12 cellular contexts compared by ENCODE assay signal in genomic region chr17:79044462-79044861, GRCh38. TPM values are rescaled to one million over a fixed set of nuclear protein-coding genes. Genes with fewer than 3 reads are reported as not detected.
A peak's percentile ranks its signal among the peaks of the same experiment; 100 is the strongest.
DNase-seq lines count a peak whose midpoint lies in the region; ATAC-seq and TF ChIP-seq lines count a peak whose summit lies in the region.
"Had no signal": no experiment of that assay in that cellular context is flagged by ENCODE, and none has a peak within 500 bp of the region (broad histone marks: within the 10 kb centered on the region; RNA-seq: fewer than 3 reads in every experiment).

No MANE protein-coding gene starts in this region.

- intact Hi-C loops in left ventricle myocardium superior (cut with micrococcal nuclease): no loop called here
- intact Hi-C loops in heart left ventricle (cut with DNase I): loop anchor here in 4 of 10 donors (5.0 to 10.0 kb wide), 2 partner anchors 52 to 350 kb away; no protein-coding TSS in a partner anchor
- intact Hi-C loops in sigmoid colon (cut with DNase I): no loop called here

- H3K36me3 ChIP-seq in heart left ventricle (peaks cover 0 to 21% (median 5%) of the 10 kb centered on the region in 9 donors), sigmoid colon (peaks cover 0 to 16% (median 2%) of the 10 kb centered on the region in 4 donors), upper lobe of left lung (peaks cover 0 to 21% (median 2%) of the 10 kb centered on the region in 4 donors)
- H3K36me3 ChIP-seq: BLaER1 treated with 17β-estradiol and CSF1 and Interleukin-3, amounts not matched to agents 10 nM and 100 nM; HAP-1 had no signal

- no peak overlapping the region for H3K27ac Mint-ChIP-seq in chondrocyte (ENCODE audit: unreplicated experiment)
- H3K27ac Mint-ChIP-seq: CD4-positive, CD25-positive, alpha-beta regulatory T cell had no signal

- peaks cover 5% of the 10 kb centered on the region for H3K36me3 Mint-ChIP-seq in chondrocyte (ENCODE audit: low read depth)
- H3K36me3 Mint-ChIP-seq: CD4-positive, CD25-positive, alpha-beta regulatory T cell had no signal

- no peaks in the 10 kb centered on the region for H3K27me3 ChIP-seq in heart left ventricle
- H3K27me3 ChIP-seq in sigmoid colon: no peaks in the 10 kb centered on the region
- no peaks in the 10 kb centered on the region for H3K27me3 ChIP-seq in upper lobe of left lung
- H3K27me3 ChIP-seq: BLaER1 treated with 17β-estradiol and CSF1 and Interleukin-3, amounts not matched to agents 10 nM and 100 nM had no signal

- H3K4me3 ChIP-seq in heart left ventricle (no peak overlapping the region), sigmoid colon (no peak overlapping the region), upper lobe of left lung (no peak overlapping the region)
- H3K4me3 ChIP-seq: BLaER1 treated with 17β-estradiol and CSF1 and Interleukin-3, amounts not matched to agents 10 nM and 100 nM; HAP-1 had no signal

- no peaks in the 10 kb centered on the region for H3K9me3 Mint-ChIP-seq in chondrocyte (ENCODE audit: low read depth)

- peaks cover 15% of the 10 kb centered on the region for H3K27me3 Mint-ChIP-seq in chondrocyte (ENCODE audit: low read depth)
- H3K27me3 Mint-ChIP-seq: CD4-positive, CD25-positive, alpha-beta regulatory T cell had no signal

- H3K4me1 Mint-ChIP-seq in chondrocyte (ENCODE audit: low read depth): peaks cover 7% of the 10 kb centered on the region

- H3K27ac ChIP-seq in heart left ventricle (no peak overlapping the region), sigmoid colon (no peak overlapping the region), upper lobe of left lung (no peak overlapping the region)
- H3K27ac ChIP-seq: BLaER1 treated with 17β-estradiol and CSF1 and Interleukin-3, amounts not matched to agents 10 nM and 100 nM had no signal

- TF ChIP-seq POLR2A in heart left ventricle (IDR thresholded peaks at IDR 0.05): no peak
- TF ChIP-seq POLR2A in sigmoid colon (IDR thresholded peaks at IDR 0.05): no peak
- TF ChIP-seq POLR2A in upper lobe of left lung (IDR thresholded peaks at IDR 0.05): no peak

- no peak for TF ChIP-seq EP300 in sigmoid colon (IDR thresholded peaks at IDR 0.05)
- no peak for TF ChIP-seq EP300 in upper lobe of left lung (IDR thresholded peaks at IDR 0.05)

- ATAC-seq in left ventricle myocardium superior (no peak), heart left ventricle (no peak), HG03108 (IDR thresholded peaks at IDR 0.05; ENCODE audit: unreplicated experiment) (no peak), upper lobe of left lung (ENCODE audit: low FRiP score in 2 of 2) (no peak)

- TF ChIP-seq CTCF in heart left ventricle (IDR thresholded peaks at IDR 0.05) (no peak), chondrocyte (IDR thresholded peaks at IDR 0.05) (no peak), sigmoid colon (IDR thresholded peaks at IDR 0.05) (no peak), upper lobe of left lung (IDR thresholded peaks at IDR 0.05) (no peak)

- WGBS in heart left ventricle, 4 donors: 90 to 94% (median 93%) methylated on average over 7 to 11 of the region's 11 CpGs
- WGBS in sigmoid colon, 2 donors: 92 to 93% methylated on average over 11 of the region's 11 CpGs
- 92% methylated on average over 11 of the region's 11 CpGs for WGBS in upper lobe of left lung, 2 donors

- H3K4me1 ChIP-seq in heart left ventricle: peaks cover 6 to 47% (median 24%) of the 10 kb centered on the region in 12 donors
- peaks cover 0 to 15% (median 7%) of the 10 kb centered on the region in 4 donors for H3K4me1 ChIP-seq in sigmoid colon
- H3K4me1 ChIP-seq in upper lobe of left lung: peaks cover 0 to 9% (median 5%) of the 10 kb centered on the region in 4 donors

- H3K9me3 ChIP-seq in heart left ventricle (no peaks in the 10 kb centered on the region), sigmoid colon (no peaks in the 10 kb centered on the region), upper lobe of left lung (no peaks in the 10 kb centered on the region)
- H3K9me3 ChIP-seq: BLaER1 treated with 17β-estradiol and CSF1 and Interleukin-3, amounts not matched to agents 10 nM and 100 nM; HAP-1 had no signal

- DNase-seq in left ventricle myocardium superior (peak; percentile 19), heart left ventricle (no peak), chondrocyte (ENCODE audit: low spot score) (peak; percentile 90), sigmoid colon (peak; percentile 44), NCI-H1417 (lab: John Stamatoyannopoulos, UW) (no peak), upper lobe of left lung (no peak)
- DNase-seq: ACHN; CD4-positive, CD25-positive, alpha-beta regulatory T cell; DMS 273 treated with DMSO at 0.1 percent for 48 hours had no signal

- no peak overlapping the region for H3K4me3 Mint-ChIP-seq in chondrocyte (ENCODE audit: unreplicated experiment)
- H3K4me3 Mint-ChIP-seq: CD4-positive, CD25-positive, alpha-beta regulatory T cell had no signal

RNA-seq across cellular contexts. Expression of gene C1QTNF1, which starts 20.5 kb away (rescaled TPM):
- total RNA-seq in left ventricle myocardium superior (247 TPM), heart left ventricle (100 to 1,000 TPM in 4 of 9 donors, 10 to 100 TPM in 5; 37.0 to 406 (median 66.2) TPM), chondrocyte (74.7 to 96.2 TPM (median 74.9 TPM) in 3 replicates), sigmoid colon (10 to 100 TPM; 14.8 to 31.4 (median 26.2) TPM), upper lobe of left lung (10 to 100 TPM in 4 of 6 donors, 1 to 10 TPM in 2; 9.3 to 30.4 (median 14.1) TPM)
- polyA plus RNA-seq in heart left ventricle (100 to 1,000 TPM in 1 of 2 donors, 10 to 100 TPM in 1; 85.5 to 189 TPM), sigmoid colon (10 to 100 TPM in 1 of 3 donors, 1 to 10 TPM in 2; 1.4 to 34.6 (median 4.8) TPM)
- total RNA-seq: CD4-positive, CD25-positive, alpha-beta regulatory T cell had no signal
- polyA plus RNA-seq: CD4-positive, CD25-positive, alpha-beta regulatory T cell had no signal

RNA-seq across cellular contexts. Expression of gene ENGASE, which starts 30.2 kb away (rescaled TPM):
- total RNA-seq in left ventricle myocardium superior (32.8 TPM), heart left ventricle (10 to 100 TPM in 8 of 9 donors, 1 to 10 TPM in 1; 6.2 to 42.0 (median 25.5) TPM), chondrocyte (16.8 to 30.7 TPM (median 19.7 TPM) in 3 replicates), sigmoid colon (10 to 100 TPM; 14.3 to 26.3 (median 14.4) TPM), upper lobe of left lung (100 to 1,000 TPM in 2 of 6 donors, 10 to 100 TPM in 4; 17.2 to 320 (median 55.9) TPM)
- polyA plus RNA-seq in heart left ventricle (10 to 100 TPM in 1 of 2 donors, 1 to 10 TPM in 1; 9.9 to 21.9 TPM), sigmoid colon (10 to 100 TPM in 2 of 3 donors, 1 to 10 TPM in 1; 7.2 to 55.9 (median 10.6) TPM)

RNA-seq across cellular contexts. Expression of gene CANT1, which starts 34.9 kb away (rescaled TPM):
- total RNA-seq in left ventricle myocardium superior (28.2 TPM), heart left ventricle (10 to 100 TPM; 20.4 to 43.7 (median 24.1) TPM), chondrocyte (37.3 to 50.5 TPM (median 47.9 TPM) in 3 replicates), sigmoid colon (10 to 100 TPM; 11.1 to 19.1 (median 13.4) TPM), upper lobe of left lung (10 to 100 TPM; 19.5 to 77.8 (median 38.6) TPM)
- polyA plus RNA-seq in heart left ventricle (10 to 100 TPM in 1 of 2 donors, 1 to 10 TPM in 1; 5.1 to 46.2 TPM), sigmoid colon (100 to 1,000 TPM in 1 of 3 donors, 10 to 100 TPM in 2; 51.1 to 132 (median 60.3) TPM)

Comparison
In these comparisons a context has a peak if more than half of its experiments do, and no peak if none do; other contexts are left out.
1. DNase-seq: peak in left ventricle myocardium superior (single experiment), chondrocyte (single experiment) and sigmoid colon (single experiment); none in heart left ventricle (0 of 5), NCI-H1417 (0 of 3) and upper lobe of left lung (0 of 2).